ENCODE assay signal across 8 cellular contexts in genomic region chr4:40121515-40121914, GRCh38.
DNase-seq lines count a peak whose midpoint lies in the region; ATAC-seq and TF ChIP-seq lines count a peak whose summit lies in the region.

No MANE protein-coding gene starts in this region.

- H3K4me1 Mint-ChIP-seq in activated B cell treated with CpG ODN at 0.5 μM for 24 hours: peaks cover 6% of the 10 kb centered on the region

- no peaks in the 10 kb centered on the region for H3K27me3 Mint-ChIP-seq in activated B cell treated with CpG ODN at 0.5 μM for 24 hours

- CTCF ChIA-PET in activated B cell treated with CpG ODN at 0.5 μM for 24 hours (lab: Charles Lee): interaction anchor here (1.5 kb wide), 1 partner anchor 196 kb away, joined by 4 read pairs; no protein-coding TSS in a partner anchor

- ATAC-seq in HG03342 (IDR thresholded peaks at IDR 0.05; ENCODE audit: unreplicated experiment) (peak; percentile 57), activated B cell treated with CpG ODN at 0.5 μM for 24 hours (ENCODE audit: low read depth) (peak; percentile 47), right lobe of liver (peak; percentile 59 to 89 (median 75)), HG03520 (IDR thresholded peaks at IDR 0.05; ENCODE audit: unreplicated experiment) (no peak), HG03432 (IDR thresholded peaks at IDR 0.05; ENCODE audit: unreplicated experiment) (no peak)

- H3K36me3 ChIP-seq in right lobe of liver (peaks cover 0 to 5% (median 0%) of the 10 kb centered on the region in 4 donors), transverse colon (peaks cover 0 to 5% (median 0%) of the 10 kb centered on the region in 4 donors)

- in situ Hi-C loops in transverse colon (cut with MboI; ENCODE audit: low pct_ligation_motif_present in 1 of 4, low pct_unique_long_range_greater_than_20kb in 1 of 4, low sequenced_read_pairs in 3 of 4): no loop called here

- intact Hi-C loops in activated B cell treated with CpG ODN at 0.5 μM for 24 hours (cut with micrococcal nuclease) (no loop called here), right lobe of liver (cut with DNase I) (no loop called here), transverse colon (cut with DNase I; ENCODE audit: low total_unique reads) (no loop called here)

- no peak overlapping the region for H3K4me3 Mint-ChIP-seq in activated B cell treated with CpG ODN at 0.5 μM for 24 hours

- H3K27me3 ChIP-seq in right lobe of liver: no peaks in the 10 kb centered on the region
- H3K27me3 ChIP-seq in transverse colon: no peaks in the 10 kb centered on the region

- DNase-seq in GDM1 (lab: John Stamatoyannopoulos, UW) (peak; percentile 72), activated B cell treated with CpG ODN at 0.5 μM for 24 hours (no peak), right lobe of liver (no peak), NCI-H2196 treated with DMSO at 0.1 percent for 48 hours (lab: John Stamatoyannopoulos, UW; ENCODE audit: unreplicated experiment) (no peak), transverse colon (no peak)

- TF ChIP-seq EP300 in transverse colon (IDR thresholded peaks at IDR 0.05; ENCODE audit: low read depth): no peak

- peaks cover 14% of the 10 kb centered on the region for H3K36me3 Mint-ChIP-seq in activated B cell treated with CpG ODN at 0.5 μM for 24 hours (ENCODE audit: low read depth)

- H3K4me3 ChIP-seq in right lobe of liver: no peak overlapping the region
- no peak overlapping the region for H3K4me3 ChIP-seq in transverse colon

- H3K27ac ChIP-seq in right lobe of liver (no peak overlapping the region), transverse colon (no peak overlapping the region)

- WGBS in right lobe of liver (ENCODE audit: insufficient coverage, low coverage, low lambda C conversion rate, missing lambda C conversion rate): 52% methylated on average over 4 of the region's 4 CpGs
- 70 to 71% methylated on average over 4 of the region's 4 CpGs for WGBS in transverse colon (ENCODE audit: low coverage in 1 of 2), 2 donors

- H3K9me3 Mint-ChIP-seq in activated B cell treated with CpG ODN at 0.5 μM for 24 hours: no peaks in the 10 kb centered on the region

- no peak for TF ChIP-seq POLR2A in right lobe of liver (IDR thresholded peaks at IDR 0.05)
- TF ChIP-seq POLR2A in transverse colon (IDR thresholded peaks at IDR 0.05): no peak

- H3K4me1 ChIP-seq in right lobe of liver: no peaks in the 10 kb centered on the region
- H3K4me1 ChIP-seq in transverse colon: no peaks in the 10 kb centered on the region

- POLR2A ChIA-PET in activated B cell treated with CpG ODN at 0.5 μM for 24 hours (lab: Charles Lee): no interaction called here

- H3K9me3 ChIP-seq in right lobe of liver (no peaks in the 10 kb centered on the region), transverse colon (no peaks in the 10 kb centered on the region)

- TF ChIP-seq CTCF in activated B cell treated with CpG ODN at 0.5 μM for 24 hours (IDR thresholded peaks at IDR 0.05): no peak
- TF ChIP-seq CTCF in right lobe of liver (IDR thresholded peaks at IDR 0.05): no peak
- TF ChIP-seq CTCF in transverse colon (IDR thresholded peaks at IDR 0.05): no peak

- no peak overlapping the region for H3K27ac Mint-ChIP-seq in activated B cell treated with CpG ODN at 0.5 μM for 24 hours

Comparison
In these comparisons a context has a peak if more than half of its experiments do, and no peak if none do; other contexts are left out.
1. ATAC-seq: peak in HG03342 (single experiment), activated B cell treated with CpG ODN at 0.5 μM for 24 hours (single experiment) and right lobe of liver (4 of 4); none in HG03520 (single experiment) and HG03432 (single experiment).